8 cellular contexts compared by ENCODE assay signal in genomic region chr3:169772951-169773816, GRCh38. TPM values are rescaled to one million over a fixed set of nuclear protein-coding genes. Genes with fewer than 3 reads are reported as not detected.
DNase-seq lines count a peak whose midpoint lies in the region; ATAC-seq, FAIRE-seq and TF ChIP-seq lines count a peak whose summit lies in the region.

TSS of gene MYNN (plus strand) at chr3:169773396. CDS start at chr3:169774296, 900 bp downstream.

- H3K27ac ChIP-seq in psoas muscle: peak within 1 kb of the TSS; percentile 98

- intact Hi-C loops in left ventricle myocardium superior (cut with micrococcal nuclease) (no loop called here), psoas muscle (cut with DNase I) (no loop called here)

- H3K4me3 ChIP-seq in GM12875 (ENCODE audit: low read depth, low read length) (peak within 1 kb of the TSS; percentile 92), psoas muscle (peak within 1 kb of the TSS; percentile 83)

- WGBS in psoas muscle, 3 donors: 0% methylated on average over 49 to 59 of the region's 59 CpGs

- ATAC-seq in HG02763 (IDR thresholded peaks at IDR 0.05; ENCODE audit: unreplicated experiment): peak; percentile 80
- peak; percentile 94 for ATAC-seq in left ventricle myocardium superior
- peak; percentile 93 to 95 (median 94) for ATAC-seq in psoas muscle

- DNase-seq in NCI-H1436 (lab: John Stamatoyannopoulos, UW) (peak; percentile 89), T-helper 1 cell (peak; percentile 78 to 93 (median 85)), amniotic epithelial cell (ENCODE audit: low read depth) (peak; percentile 82), left ventricle myocardium superior (peak; percentile 94), psoas muscle (peak; percentile 94 to 96), urothelium cell line (ENCODE audit: low spot score) (peak; percentile 76)

- no peaks in the 10 kb centered on the region for H3K27me3 ChIP-seq in psoas muscle (ENCODE audit: insufficient read depth in 3 of 3, low read length in 2 of 3)

- H3K4me1 ChIP-seq in psoas muscle: peaks cover 23% of the 10 kb centered on the region

- H3K9me3 ChIP-seq in psoas muscle: no peaks in the 10 kb centered on the region

- FAIRE-seq in urothelium cell line (lab: Jason Lieb, UNC): peak; percentile 79

- peaks cover 2 to 41% of the 10 kb centered on the region in 2 donors for H3K36me3 ChIP-seq in psoas muscle (ENCODE audit: insufficient read depth in 1 of 2, low read depth in 1 of 2)

- TF ChIP-seq CTCF in GM12875 (IDR thresholded peaks at IDR 0.05; ENCODE audit: borderline replicate concordance, insufficient read depth, low read depth, low read length): peak; percentile 24; the same call in 1 of the 2 replicates
- TF ChIP-seq CTCF in psoas muscle (IDR thresholded peaks at IDR 0.05): no peak

RNA-seq across cellular contexts. Expression of gene MYNN, which starts in this region (rescaled TPM):
- total RNA-seq in left ventricle myocardium superior (13.2 TPM), psoas muscle (10 to 100 TPM; 13.5 to 16.8 (median 15.8) TPM)
- polyA plus RNA-seq in psoas muscle: 10 to 100 TPM; 10.1 to 16.8 (median 10.5) TPM

Comparison
In these comparisons a context has a peak if more than half of its experiments do, and no peak if none do; other contexts are left out.
1. Peak in every context shown above with its lines: DNase-seq, ATAC-seq, H3K4me3 ChIP-seq and H3K27ac ChIP-seq.